10 cellular contexts compared by ENCODE assay signal in genomic region chr21:34128124-34128523, GRCh38. TPM values are rescaled to one million over a fixed set of nuclear protein-coding genes. Genes with fewer than 3 reads are reported as not detected.
A peak's percentile ranks its signal among the peaks of the same experiment; 100 is the strongest.
DNase-seq lines count a peak whose midpoint lies in the region; ATAC-seq and TF ChIP-seq lines count a peak whose summit lies in the region.
"Had no signal": no experiment of that assay in that cellular context is flagged by ENCODE, and none has a peak within 500 bp of the region (broad histone marks: within the 10 kb centered on the region; RNA-seq: fewer than 3 reads in every experiment).

No MANE protein-coding gene starts in this region.

- CTCF ChIA-PET in activated CD8-positive, alpha-beta T cell treated with anti-CD3 and anti-CD28 coated beads, Interleukin-2, amount 10 ng/mL, durations not matched to agents 7 days and 5 days (lab: Charles Lee): interaction anchor here (1.2 to 3.4 kb wide), 11 partner anchors 13 to 220 kb away, joined by 3 to 35 read pairs (median 9); no protein-coding TSS in a partner anchor

- no peaks in the 10 kb centered on the region for H3K9me3 ChIP-seq in BE2C

- peaks cover 65% of the 10 kb centered on the region for H3K36me3 Mint-ChIP-seq in T-helper 2 cell treated with Interferon-gamma antibody and Interleukin-4, amounts not matched to agents 5 μg/mL and 100 μg/mL, for 36 hours (ENCODE audit: low read depth)
- peaks cover 80% of the 10 kb centered on the region for H3K36me3 Mint-ChIP-seq in activated CD8-positive, alpha-beta T cell treated with anti-CD3 and anti-CD28 coated beads, Interleukin-2, amount 10 ng/mL, durations not matched to agents 7 days and 5 days (ENCODE audit: low read depth)

- TF ChIP-seq CTCF in BE2C (IDR thresholded peaks at IDR 0.05; ENCODE audit: low read depth, low read length): no peak

- H3K27ac Mint-ChIP-seq in T-helper 2 cell treated with Interferon-gamma antibody and Interleukin-4, amounts not matched to agents 5 μg/mL and 100 μg/mL, for 36 hours: peak overlapping the region; percentile 43
- peak overlapping the region; percentile 67 for H3K27ac Mint-ChIP-seq in activated CD8-positive, alpha-beta T cell treated with anti-CD3 and anti-CD28 coated beads, Interleukin-2, amount 10 ng/mL, durations not matched to agents 7 days and 5 days
- peak overlapping the region; percentile 28 to 85 for H3K27ac Mint-ChIP-seq in stimulated activated naive CD8-positive, alpha-beta T cell treated with anti-CD3 and anti-CD28 coated beads, Interleukin-15, amount 100 ng/mL, for 72 hours

- no peak for ATAC-seq in activated CD8-positive, alpha-beta T cell treated with anti-CD3 and anti-CD28 coated beads, Interleukin-2, amount 10 ng/mL, durations not matched to agents 7 days and 5 days
- no peak for ATAC-seq in stimulated activated naive CD8-positive, alpha-beta T cell treated with anti-CD3 and anti-CD28 coated beads, Interleukin-15, amount 100 ng/mL, for 72 hours

- no peaks in the 10 kb centered on the region; the same call in 1 of the 2 replicates for H3K36me3 ChIP-seq in BE2C

- POLR2A ChIA-PET in activated CD8-positive, alpha-beta T cell treated with anti-CD3 and anti-CD28 coated beads, Interleukin-2, amount 10 ng/mL, durations not matched to agents 7 days and 5 days (lab: Charles Lee): interaction anchor here (1.8 kb wide), 1 partner anchor 153 kb away, joined by 5 read pairs; no protein-coding TSS in a partner anchor

- H3K9me3 Mint-ChIP-seq in T-helper 2 cell treated with Interferon-gamma antibody and Interleukin-4, amounts not matched to agents 5 μg/mL and 100 μg/mL, for 36 hours: peaks cover 6% of the 10 kb centered on the region
- no peaks in the 10 kb centered on the region for H3K9me3 Mint-ChIP-seq in activated CD8-positive, alpha-beta T cell treated with anti-CD3 and anti-CD28 coated beads, Interleukin-2, amount 10 ng/mL, durations not matched to agents 7 days and 5 days (ENCODE audit: insufficient read depth)
- H3K9me3 Mint-ChIP-seq in stimulated activated naive CD8-positive, alpha-beta T cell treated with anti-CD3 and anti-CD28 coated beads, Interleukin-15, amount 100 ng/mL, for 72 hours: peaks cover 7 to 8% of the 10 kb centered on the region in 2 donors

- no peak overlapping the region for H3K4me3 Mint-ChIP-seq in T-helper 2 cell treated with Interferon-gamma antibody and Interleukin-4, amounts not matched to agents 5 μg/mL and 100 μg/mL, for 36 hours
- no peak overlapping the region for H3K4me3 Mint-ChIP-seq in activated CD8-positive, alpha-beta T cell treated with anti-CD3 and anti-CD28 coated beads, Interleukin-2, amount 10 ng/mL, durations not matched to agents 7 days and 5 days
- H3K4me3 Mint-ChIP-seq in stimulated activated naive CD8-positive, alpha-beta T cell treated with anti-CD3 and anti-CD28 coated beads, Interleukin-15, amount 100 ng/mL, for 72 hours: no peak overlapping the region

- H3K4me1 Mint-ChIP-seq in T-helper 2 cell treated with Interferon-gamma antibody and Interleukin-4, amounts not matched to agents 5 μg/mL and 100 μg/mL, for 36 hours (ENCODE audit: low read depth): peaks cover 54% of the 10 kb centered on the region
- H3K4me1 Mint-ChIP-seq in activated CD8-positive, alpha-beta T cell treated with anti-CD3 and anti-CD28 coated beads, Interleukin-2, amount 10 ng/mL, durations not matched to agents 7 days and 5 days (ENCODE audit: low read depth): peaks cover 67% of the 10 kb centered on the region
- peaks cover 93% of the 10 kb centered on the region for H3K4me1 Mint-ChIP-seq in stimulated activated naive CD8-positive, alpha-beta T cell treated with anti-CD3 and anti-CD28 coated beads, Interleukin-15, amount 100 ng/mL, for 72 hours

- H3K4me3 ChIP-seq in BE2C (ENCODE audit: low read depth, low read length): no peak overlapping the region

- no peaks in the 10 kb centered on the region for H3K27me3 ChIP-seq in BE2C

- H3K27me3 Mint-ChIP-seq in T-helper 2 cell treated with Interferon-gamma antibody and Interleukin-4, amounts not matched to agents 5 μg/mL and 100 μg/mL, for 36 hours (ENCODE audit: low read depth): no peaks in the 10 kb centered on the region
- H3K27me3 Mint-ChIP-seq in activated CD8-positive, alpha-beta T cell treated with anti-CD3 and anti-CD28 coated beads, Interleukin-2, amount 10 ng/mL, durations not matched to agents 7 days and 5 days (ENCODE audit: low read depth): no peaks in the 10 kb centered on the region
- no peaks in the 10 kb centered on the region for H3K27me3 Mint-ChIP-seq in stimulated activated naive CD8-positive, alpha-beta T cell treated with anti-CD3 and anti-CD28 coated beads, Interleukin-15, amount 100 ng/mL, for 72 hours

- DNase-seq in T-helper 2 cell treated with Interferon-gamma antibody and Interleukin-4, amounts not matched to agents 5 μg/mL and 100 μg/mL, for 36 hours (ENCODE audit: low spot score): no peak
- DNase-seq in T-helper 2 cell (no peak), iris pigment epithelial cell (ENCODE audit: low read depth) (peak; percentile 19), CD1c-positive myeloid dendritic cell (ENCODE audit: extremely low spot score) (no peak), retina (no peak), BE2C (no peak)
- DNase-seq in activated CD8-positive, alpha-beta T cell treated with anti-CD3 and anti-CD28 coated beads, Interleukin-2, amount 10 ng/mL, durations not matched to agents 7 days and 5 days: no peak
- no peak for DNase-seq in stimulated activated naive CD8-positive, alpha-beta T cell treated with anti-CD3 and anti-CD28 coated beads, Interleukin-15, amount 100 ng/mL, for 72 hours
- DNase-seq: left cardiac atrium, NCI-H146 had no signal

- peaks cover 10% of the 10 kb centered on the region for H3K4me1 ChIP-seq in BE2C

RNA-seq across cellular contexts. Expression of gene MRPS6, which starts 54.7 kb away (rescaled TPM):
- total RNA-seq in activated CD8-positive, alpha-beta T cell treated with anti-CD3 and anti-CD28 coated beads, Interleukin-2, amount 10 ng/mL, durations not matched to agents 7 days and 5 days: 10 to 100 TPM; 80.2 to 84.3 TPM
- polyA plus RNA-seq in BE2C (2012; ENCODE audit: insufficient read depth, insufficient read length, low read depth): 16.1 TPM

RNA-seq across cellular contexts. Expression of gene SLC5A3, which starts 54.7 kb away (rescaled TPM):
- 10 to 100 TPM; 22.4 to 24.2 TPM for total RNA-seq in activated CD8-positive, alpha-beta T cell treated with anti-CD3 and anti-CD28 coated beads, Interleukin-2, amount 10 ng/mL, durations not matched to agents 7 days and 5 days
- polyA plus RNA-seq in BE2C (2012; ENCODE audit: insufficient read depth, insufficient read length, low read depth): 1.6 TPM
